ENCODE assay signal across 8 cellular contexts in the genomic region with DNA sequence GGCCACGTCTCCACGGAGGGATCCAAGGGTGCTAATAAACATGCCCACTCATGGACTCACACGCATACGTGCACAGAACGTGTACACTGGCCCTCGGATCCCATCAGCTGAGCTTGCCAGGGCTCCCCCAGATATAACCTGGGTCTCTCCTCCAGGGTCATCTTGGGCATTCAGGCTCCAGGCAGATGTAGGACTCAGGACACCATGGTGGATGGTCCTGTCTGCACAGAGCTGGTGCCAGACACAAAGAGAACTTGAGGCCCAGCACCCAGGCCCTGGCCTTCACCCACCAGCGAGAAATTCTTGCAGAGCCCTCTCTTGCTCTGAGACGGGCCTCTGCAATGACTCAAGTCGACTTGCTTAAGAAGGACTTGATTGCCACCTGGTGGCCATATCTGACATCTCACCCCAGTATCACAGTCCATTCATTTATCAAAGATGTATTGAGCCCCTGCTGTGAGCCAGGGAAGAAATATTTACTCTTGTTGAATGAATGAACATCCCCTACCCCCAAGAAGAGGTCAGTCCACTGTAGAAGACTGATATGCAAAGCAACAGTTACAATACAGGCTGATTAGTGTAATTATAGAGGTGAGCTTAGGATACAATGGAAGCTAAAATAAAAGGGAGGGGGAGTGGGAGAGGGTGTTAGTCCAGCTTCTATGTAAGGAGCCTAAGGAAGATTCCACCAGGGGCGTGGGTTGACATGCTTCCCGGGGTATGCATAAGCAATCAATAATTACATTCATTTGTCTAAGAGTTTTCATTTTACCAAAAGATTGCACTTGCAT. TPM values are rescaled to one million over a fixed set of nuclear protein-coding genes. Genes with fewer than 3 reads are reported as not detected.
DNase-seq lines count a peak whose midpoint lies in the region; ATAC-seq, FAIRE-seq and TF ChIP-seq lines count a peak whose summit lies in the region.

No MANE protein-coding gene starts in this region.

- H3K9me3 Mint-ChIP-seq in activated CD4-positive, alpha-beta T cell treated with anti-CD3 and anti-CD28 coated beads for 36 hours (ENCODE audit: low read depth) = no peaks in the 10 kb centered on the region
- H3K9me3 Mint-ChIP-seq in chondrocyte (ENCODE audit: low read depth) = no peaks in the 10 kb centered on the region

- POLR2A ChIA-PET in activated CD4-positive, alpha-beta T cell treated with anti-CD3 and anti-CD28 coated beads for 36 hours (lab: Charles Lee) = interaction anchor here (1.6 kb wide), 1 partner anchor 216 kb away, joined by 5 read pairs; a partner anchor contains a TSS

- ATAC-seq in HG03432 (IDR thresholded peaks at IDR 0.05; ENCODE audit: unreplicated experiment) (peak; percentile 76), left lobe of liver (peak; percentile 97), HG03460 (IDR thresholded peaks at IDR 0.05; ENCODE audit: unreplicated experiment) (no peak)
- peak; percentile 99 for ATAC-seq in activated CD4-positive, alpha-beta T cell treated with anti-CD3 and anti-CD28 coated beads for 36 hours

- H3K36me3 Mint-ChIP-seq in activated CD4-positive, alpha-beta T cell treated with anti-CD3 and anti-CD28 coated beads for 36 hours (ENCODE audit: low read depth) = no peaks in the 10 kb centered on the region
- no peaks in the 10 kb centered on the region for H3K36me3 Mint-ChIP-seq in chondrocyte (ENCODE audit: low read depth)

- DNase-seq in GM12892 (ENCODE audit: insufficient read length) (peak; percentile 79), NCI-H526 (lab: John Stamatoyannopoulos, UW) (peak; percentile 95 to 97), chondrocyte (ENCODE audit: low spot score) (no peak), left lobe of liver (ENCODE audit: low spot score) (peak; percentile 78)
- DNase-seq in activated CD4-positive, alpha-beta T cell treated with anti-CD3 and anti-CD28 coated beads for 36 hours = peak; percentile 91
- DNase-seq in stimulated activated CD4-positive, alpha-beta T cell treated with anti-CD3 and anti-CD28 coated beads, Interleukin-4, amount 100 ng/mL, for 1 hour = peak; percentile 78

- no peak for TF ChIP-seq POLR2A in GM12892 (IDR thresholded peaks at IDR 0.05; ENCODE audit: low read depth, low read length)

- intact Hi-C loops in activated CD4-positive, alpha-beta T cell treated with anti-CD3 and anti-CD28 coated beads for 36 hours (cut with DNase I, micrococcal nuclease) = loop anchor here (1.0 to 2.0 kb wide), 4 partner anchors 50 to 361 kb away; a partner anchor contains a TSS

- no peak overlapping the region for H3K4me3 Mint-ChIP-seq in activated CD4-positive, alpha-beta T cell treated with anti-CD3 and anti-CD28 coated beads for 36 hours
- H3K4me3 Mint-ChIP-seq in chondrocyte (ENCODE audit: unreplicated experiment) = no peak overlapping the region

- peaks cover 10% of the 10 kb centered on the region for H3K27me3 Mint-ChIP-seq in activated CD4-positive, alpha-beta T cell treated with anti-CD3 and anti-CD28 coated beads for 36 hours
- H3K27me3 Mint-ChIP-seq in chondrocyte (ENCODE audit: low read depth) = peaks cover 24% of the 10 kb centered on the region

- FAIRE-seq in GM12892 (lab: Jason Lieb, UNC) = peak; percentile 89

- no peak overlapping the region for H3K27ac Mint-ChIP-seq in activated CD4-positive, alpha-beta T cell treated with anti-CD3 and anti-CD28 coated beads for 36 hours
- H3K27ac Mint-ChIP-seq in chondrocyte (ENCODE audit: unreplicated experiment) = no peak overlapping the region

- TF ChIP-seq CTCF in chondrocyte (IDR thresholded peaks at IDR 0.05) = peak; percentile 94

- H3K4me1 Mint-ChIP-seq in activated CD4-positive, alpha-beta T cell treated with anti-CD3 and anti-CD28 coated beads for 36 hours = no peaks in the 10 kb centered on the region
- H3K4me1 Mint-ChIP-seq in chondrocyte (ENCODE audit: low read depth) = peaks cover 16% of the 10 kb centered on the region

- CTCF ChIA-PET in activated CD4-positive, alpha-beta T cell treated with anti-CD3 and anti-CD28 coated beads for 36 hours (lab: Charles Lee) = interaction anchor here (0.7 to 2.6 kb wide), 23 partner anchors 9 to 846 kb away, joined by 3 to 12 read pairs (median 4); a partner anchor contains a TSS

RNA-seq across cellular contexts. Expression of a gene that starts 34.2 kb away (rescaled TPM):
- polyA plus RNA-seq in GM12892 (2012; ENCODE audit: missing spikeins) = 13.2 TPM
- 10 to 100 TPM; 24.7 to 33.9 TPM for total RNA-seq in activated CD4-positive, alpha-beta T cell treated with anti-CD3 and anti-CD28 coated beads for 36 hours
- 53.6 to 55.5 TPM (median 53.7 TPM) in 3 replicates for total RNA-seq in chondrocyte
- total RNA-seq in left lobe of liver = 16.4 TPM
